ENCODE assay signal across 8 cellular contexts in the genomic region with DNA sequence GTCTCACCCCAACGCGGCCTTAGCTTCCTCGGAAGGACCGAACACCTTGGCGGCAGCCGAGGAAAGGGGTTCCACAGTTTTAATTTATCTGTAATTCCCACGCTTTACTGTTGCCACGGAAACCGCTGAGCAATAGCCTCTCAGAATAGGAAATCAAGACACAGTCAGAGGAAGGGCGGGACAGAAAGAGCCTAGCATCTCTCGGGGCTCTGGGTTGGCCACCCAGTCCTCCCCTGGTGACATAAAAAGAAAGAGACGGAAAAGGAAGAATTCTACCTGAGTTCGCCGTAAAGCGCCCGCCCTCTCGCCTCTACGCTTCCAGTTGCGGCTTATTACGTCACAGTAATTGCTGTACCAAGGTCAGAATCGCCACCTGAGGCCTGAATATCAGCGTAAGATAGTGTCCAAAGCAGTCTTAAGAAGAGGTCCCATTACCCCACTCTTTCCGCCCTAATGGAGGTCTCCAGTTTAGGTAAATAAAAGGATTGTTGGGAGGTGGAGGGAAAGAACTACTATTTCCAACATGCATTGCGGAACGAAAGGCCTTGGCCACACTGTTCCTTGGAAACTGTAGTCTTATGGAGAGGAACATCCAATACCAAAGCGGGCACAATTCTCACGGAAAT. TPM values are rescaled to one million over a fixed set of nuclear protein-coding genes. Genes with fewer than 3 reads are reported as not detected.
DNase-seq lines count a peak whose midpoint lies in the region; TF ChIP-seq lines count a peak whose summit lies in the region.

No MANE protein-coding gene starts in this region.

- H3K4me3 Mint-ChIP-seq in HFFc6, result no peak overlapping the region
- no peak overlapping the region for H3K4me3 Mint-ChIP-seq in activated naive CD4-positive, alpha-beta T cell treated with anti-CD3 and anti-CD28 coated beads for 36 hours

- peaks cover 15% of the 10 kb centered on the region for H3K9me3 Mint-ChIP-seq in HFFc6
- no peaks in the 10 kb centered on the region for H3K9me3 Mint-ChIP-seq in activated naive CD4-positive, alpha-beta T cell treated with anti-CD3 and anti-CD28 coated beads for 36 hours

- H3K27me3 ChIP-seq in SJSA1 (replicated peaks), result no peaks in the 10 kb centered on the region
- H3K27me3 ChIP-seq in suprapubic skin, result no peaks in the 10 kb centered on the region

- H3K4me3 ChIP-seq in SJSA1 (peak overlapping the region; percentile 52), suprapubic skin (peak overlapping the region; percentile 75)

- no peak for TF ChIP-seq CTCF in HFFc6 (IDR thresholded peaks at IDR 0.05)
- no peak for TF ChIP-seq CTCF in suprapubic skin (IDR thresholded peaks at IDR 0.05)

- H3K4me1 Mint-ChIP-seq in HFFc6 (ENCODE audit: low read depth), result peaks cover 32% of the 10 kb centered on the region
- H3K4me1 Mint-ChIP-seq in activated naive CD4-positive, alpha-beta T cell treated with anti-CD3 and anti-CD28 coated beads for 36 hours (ENCODE audit: low read depth), result peaks cover 31% of the 10 kb centered on the region

- DNase-seq in GDM1 (lab: John Stamatoyannopoulos, UW) (peak; percentile 86), HFFc6 (peak; percentile 97), NAMALWA (ENCODE audit: low spot score) (peak; percentile 98), SJSA1 (ENCODE audit: low read depth in 1 of 2, low spot score in 2 of 2) (peak; percentile 95 to 97), globus pallidus (ENCODE audit: low spot score) (peak; percentile 96), nucleus accumbens (lab: John Stamatoyannopoulos, UW) (peak in 55 of 56 donors; percentile 46 to 94 (median 83)), suprapubic skin (ENCODE audit: low spot score in 2 of 2) (peak; percentile 95 to 96)
- peak; percentile 94 for DNase-seq in activated naive CD4-positive, alpha-beta T cell treated with anti-CD3 and anti-CD28 coated beads for 36 hours

- CTCF ChIA-PET in activated naive CD4-positive, alpha-beta T cell treated with anti-CD3 and anti-CD28 coated beads for 36 hours (lab: Charles Lee), result no interaction called here

- H3K9me3 ChIP-seq in SJSA1 (replicated peaks) (no peaks in the 10 kb centered on the region), suprapubic skin (no peaks in the 10 kb centered on the region)

- H3K27ac ChIP-seq in SJSA1 (peak overlapping the region; percentile 78), suprapubic skin (peak overlapping the region; percentile 99)

- intact Hi-C loops in activated naive CD4-positive, alpha-beta T cell treated with anti-CD3 and anti-CD28 coated beads for 36 hours (cut with micrococcal nuclease), result loop anchor here (1.0 to 5.0 kb wide), 10 partner anchors 41 to 1253 kb away; partner anchors contain the start of genes ACLY, BRCA1, PTGES3L and RPL27

- H3K36me3 ChIP-seq in SJSA1 (peaks cover 2% of the 10 kb centered on the region), suprapubic skin (no peaks in the 10 kb centered on the region)

- peaks cover 27% of the 10 kb centered on the region for H3K36me3 Mint-ChIP-seq in HFFc6 (ENCODE audit: low read depth)
- H3K36me3 Mint-ChIP-seq in activated naive CD4-positive, alpha-beta T cell treated with anti-CD3 and anti-CD28 coated beads for 36 hours (ENCODE audit: low read depth), result peaks cover 4% of the 10 kb centered on the region

- under 1% methylated on average over 25 of the region's 27 CpGs for WGBS in suprapubic skin

- TF ChIP-seq EP300 in suprapubic skin (IDR thresholded peaks at IDR 0.05), result no peak

- H3K27me3 Mint-ChIP-seq in HFFc6 (ENCODE audit: insufficient read depth), result peaks cover 4% of the 10 kb centered on the region
- H3K27me3 Mint-ChIP-seq in activated naive CD4-positive, alpha-beta T cell treated with anti-CD3 and anti-CD28 coated beads for 36 hours (ENCODE audit: low read depth), result no peaks in the 10 kb centered on the region

- H3K4me1 ChIP-seq in SJSA1 (replicated peaks), result peaks cover 38% of the 10 kb centered on the region
- peaks cover 50% of the 10 kb centered on the region for H3K4me1 ChIP-seq in suprapubic skin

- peak in 1 of 2 donors; percentile 59 for TF ChIP-seq POLR2A in suprapubic skin (IDR thresholded peaks at IDR 0.05)

- H3K27ac Mint-ChIP-seq in HFFc6, result no peak overlapping the region
- no peak overlapping the region for H3K27ac Mint-ChIP-seq in activated naive CD4-positive, alpha-beta T cell treated with anti-CD3 and anti-CD28 coated beads for 36 hours

RNA-seq across cellular contexts. Expression of gene NBR1, which starts 0.8 kb away (rescaled TPM):
- 100 to 1,000 TPM; 104 to 123 (median 118) TPM for total RNA-seq in HFFc6 (2021; fragmentation: NEBNext Ultra II Directional; extraction: Animal tissue kit (Norgen Biotek cat#: 25700))
- 57.4 and 96.2 TPM in 2 replicates for total RNA-seq in SJSA1 (2014; rRNA removed; shearing (Covaris generic))
- 10 to 100 TPM; 62.1 to 66.8 TPM for total RNA-seq in activated naive CD4-positive, alpha-beta T cell treated with anti-CD3 and anti-CD28 coated beads for 36 hours
- total RNA-seq in suprapubic skin, result 100 to 1,000 TPM in 1 of 4 donors, 10 to 100 TPM in 3; 75.4 to 102 (median 89.6) TPM

RNA-seq across cellular contexts. Expression of gene TMEM106A, which starts 41.4 kb away (rescaled TPM):
- 10 to 100 TPM; 12.0 to 17.5 (median 15.5) TPM for total RNA-seq in HFFc6 (2021; fragmentation: NEBNext Ultra II Directional; extraction: Animal tissue kit (Norgen Biotek cat#: 25700))
- 3.9 and 6.2 TPM in 2 replicates for total RNA-seq in SJSA1 (2014; rRNA removed; shearing (Covaris generic))
- total RNA-seq in activated naive CD4-positive, alpha-beta T cell treated with anti-CD3 and anti-CD28 coated beads for 36 hours, result 1 to 10 TPM; 5.8 to 7.1 TPM
- total RNA-seq in suprapubic skin, result 1 to 10 TPM; 1.2 to 3.5 (median 1.9) TPM

RNA-seq across cellular contexts. Expression of gene BRCA1, which starts 45.1 kb away (rescaled TPM):
- 10 to 100 TPM; 10.5 to 24.7 (median 22.5) TPM for total RNA-seq in HFFc6 (2021; fragmentation: NEBNext Ultra II Directional; extraction: Animal tissue kit (Norgen Biotek cat#: 25700))
- 44.4 and 47.1 TPM in 2 replicates for total RNA-seq in SJSA1 (2014; rRNA removed; shearing (Covaris generic))
- 10 to 100 TPM; 77.4 to 80.6 TPM for total RNA-seq in activated naive CD4-positive, alpha-beta T cell treated with anti-CD3 and anti-CD28 coated beads for 36 hours
- 1 to 10 TPM; 4.9 to 8.0 (median 5.3) TPM for total RNA-seq in suprapubic skin

RNA-seq across cellular contexts. Expression of gene CCDC200, which starts 58.2 kb away (rescaled TPM):
- not detected for total RNA-seq in HFFc6 (2021; fragmentation: NEBNext Ultra II Directional; extraction: Animal tissue kit (Norgen Biotek cat#: 25700))
- not detected in 2 replicates for total RNA-seq in SJSA1 (2014; rRNA removed; shearing (Covaris generic))
- total RNA-seq in activated naive CD4-positive, alpha-beta T cell treated with anti-CD3 and anti-CD28 coated beads for 36 hours, result not detected
- not detected for total RNA-seq in suprapubic skin

Comparison
In these comparisons a context has a peak if more than half of its experiments do, and no peak if none do; other contexts are left out.
1. Peak in every context shown above with its lines: DNase-seq, H3K4me3 ChIP-seq and H3K27ac ChIP-seq.